21 cellular contexts compared by ENCODE assay signal in the genomic region with DNA sequence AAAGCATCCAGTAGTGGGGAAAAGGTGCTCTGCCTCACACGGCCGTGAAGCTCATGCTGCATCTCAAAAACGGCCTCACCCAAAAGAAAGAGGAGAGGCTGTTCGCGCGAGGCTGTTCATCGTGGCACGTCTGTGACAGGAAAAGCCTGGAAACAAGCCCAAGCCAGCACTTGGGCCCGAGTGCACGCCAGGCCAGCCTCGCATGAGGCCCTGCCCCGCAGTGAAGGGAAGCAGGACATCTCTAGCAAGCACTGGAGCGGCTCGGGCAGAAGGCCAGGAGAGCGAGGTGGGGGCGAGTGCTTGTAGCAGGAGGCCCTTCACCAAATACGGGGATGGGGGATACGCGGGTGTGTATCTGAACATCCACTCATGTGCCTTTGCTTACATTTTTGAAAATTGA. TPM values are rescaled to one million over a fixed set of nuclear protein-coding genes. Genes with fewer than 3 reads are reported as not detected.
DNase-seq lines count a peak whose midpoint lies in the region; ATAC-seq and TF ChIP-seq lines count a peak whose summit lies in the region.
"Had no signal": no experiment of that assay in that cellular context is flagged by ENCODE, and none has a peak within 500 bp of the region (broad histone marks: within the 10 kb centered on the region; RNA-seq: fewer than 3 reads in every experiment).

No MANE protein-coding gene starts in this region.

- peak overlapping the region; percentile 61 for H3K27ac Mint-ChIP-seq in activated T-helper 17 cell treated with anti-CD3 and anti-CD28 coated beads, Interleukin-2, amount 50 U/mL, for 72 hours
- H3K27ac Mint-ChIP-seq in activated CD8-positive, alpha-beta T cell treated with anti-CD3 and anti-CD28 coated beads for 36 hours = no peak overlapping the region
- H3K27ac Mint-ChIP-seq: H9 had no signal

- H3K4me2 ChIP-seq in DND-41 (ENCODE audit: insufficient read depth, low read length) = no peak overlapping the region
- H3K4me2 ChIP-seq: BLaER1 treated with 17β-estradiol and CSF1 and Interleukin-3, amounts not matched to agents 10 nM and 100 nM; KMS-11 had no signal

- WGBS in spleen, 5 donors = 65 to 91% (median 77%) methylated on average over 19 of the region's 19 CpGs

- H3K9me3 ChIP-seq in DND-41 (ENCODE audit: insufficient read depth, low read length, severe bottlenecking) (no peaks in the 10 kb centered on the region), spleen (peaks cover 0 to 9% (median 4%) of the 10 kb centered on the region in 8 donors)

- CTCF ChIA-PET in activated CD8-positive, alpha-beta T cell treated with anti-CD3 and anti-CD28 coated beads for 36 hours (lab: Charles Lee) = no interaction called here

- ATAC-seq in DND-41 (ENCODE audit: insufficient read depth, low read depth) (no peak), left lobe of liver (no peak)
- no peak for ATAC-seq in activated T-helper 17 cell treated with anti-CD3 and anti-CD28 coated beads, Interleukin-2, amount 50 U/mL, for 72 hours (replicated peaks)
- no peak for ATAC-seq in activated CD8-positive, alpha-beta T cell treated with anti-CD3 and anti-CD28 coated beads for 36 hours

- POLR2A ChIA-PET in activated CD8-positive, alpha-beta T cell treated with anti-CD3 and anti-CD28 coated beads for 36 hours (lab: Charles Lee) = interaction anchor here (0.8 kb wide), 1 partner anchor 60 kb away, joined by 3 read pairs; no protein-coding TSS in a partner anchor

- peaks cover 5% of the 10 kb centered on the region for H3K36me3 Mint-ChIP-seq in activated T-helper 17 cell treated with anti-CD3 and anti-CD28 coated beads, Interleukin-2, amount 50 U/mL, for 72 hours (ENCODE audit: low read depth)
- H3K36me3 Mint-ChIP-seq in activated CD8-positive, alpha-beta T cell treated with anti-CD3 and anti-CD28 coated beads for 36 hours (ENCODE audit: low read depth) = no peaks in the 10 kb centered on the region

- DNase-seq in DND-41 = peak; percentile 1
- peak; percentile 15 for DNase-seq in left lobe of liver (ENCODE audit: low spot score)
- DNase-seq in spleen = peak; percentile 68
- no peak for DNase-seq in stimulated activated naive CD4-positive, alpha-beta T cell treated with Interleukin-2 at 50 U/mL for 16 hours (lab: John Stamatoyannopoulos, UW)
- DNase-seq in activated CD8-positive, alpha-beta T cell treated with anti-CD3 and anti-CD28 coated beads for 36 hours = no peak
- DNase-seq in DMS153 (lab: John Stamatoyannopoulos, UW) = no peak
- DNase-seq: CD8-positive, alpha-beta memory T cell; DMS79 treated with DMSO at 0.1 percent for 48 hours; H9; MV-4-11; NCI-H1694 treated with DMSO at 0.1 percent for 48 hours; NCI-H2107; NCI-H2227 treated with DMSO at 0.1 percent for 48 hours; NCI-H524; NCI-H82; OCI-M1; Right ventricle myocardium superior had no signal

- H3K27me3 Mint-ChIP-seq in activated T-helper 17 cell treated with anti-CD3 and anti-CD28 coated beads, Interleukin-2, amount 50 U/mL, for 72 hours = no peaks in the 10 kb centered on the region
- H3K27me3 Mint-ChIP-seq in activated CD8-positive, alpha-beta T cell treated with anti-CD3 and anti-CD28 coated beads for 36 hours = no peaks in the 10 kb centered on the region
- H3K27me3 Mint-ChIP-seq: CD8-positive, alpha-beta memory T cell had no signal

- peaks cover 7% of the 10 kb centered on the region for H4K20me1 ChIP-seq in DND-41 (ENCODE audit: insufficient read depth, low read length)

- H3K4me3 Mint-ChIP-seq in activated T-helper 17 cell treated with anti-CD3 and anti-CD28 coated beads, Interleukin-2, amount 50 U/mL, for 72 hours = no peak overlapping the region
- H3K4me3 Mint-ChIP-seq in activated CD8-positive, alpha-beta T cell treated with anti-CD3 and anti-CD28 coated beads for 36 hours = no peak overlapping the region
- H3K4me3 Mint-ChIP-seq: H9 had no signal

- no peaks in the 10 kb centered on the region for H3K9me3 Mint-ChIP-seq in activated T-helper 17 cell treated with anti-CD3 and anti-CD28 coated beads, Interleukin-2, amount 50 U/mL, for 72 hours
- H3K9me3 Mint-ChIP-seq in activated CD8-positive, alpha-beta T cell treated with anti-CD3 and anti-CD28 coated beads for 36 hours = peaks cover 2% of the 10 kb centered on the region

- H3K27ac ChIP-seq in DND-41 (ENCODE audit: low read length) (no peak overlapping the region), spleen (no peak overlapping the region)
- H3K27ac ChIP-seq: BLaER1 treated with 17β-estradiol and CSF1 and Interleukin-3, amounts not matched to agents 10 nM and 100 nM; HL-60; KMS-11 had no signal

- intact Hi-C loops in spleen (cut with DNase I; ENCODE audit: low total_unique reads) = no loop called here
- intact Hi-C loops in activated CD8-positive, alpha-beta T cell treated with anti-CD3 and anti-CD28 coated beads for 36 hours (cut with micrococcal nuclease) = no loop called here

- H3K36me3 ChIP-seq in DND-41 (ENCODE audit: insufficient read depth, low read length) (no peaks in the 10 kb centered on the region), spleen (peaks cover 0 to 27% (median 0%) of the 10 kb centered on the region in 6 donors)
- H3K36me3 ChIP-seq: BLaER1 treated with 17β-estradiol and CSF1 and Interleukin-3, amounts not matched to agents 10 nM and 100 nM had no signal

- no peaks in the 10 kb centered on the region for H3K27me3 ChIP-seq in DND-41 (ENCODE audit: insufficient read depth, low read length, poor library complexity)
- H3K27me3 ChIP-seq in spleen (replicated peaks in 1 of 7) = no peaks in the 10 kb centered on the region
- H3K27me3 ChIP-seq: BLaER1 treated with 17β-estradiol and CSF1 and Interleukin-3, amounts not matched to agents 10 nM and 100 nM had no signal

- H3K9ac ChIP-seq in DND-41 (ENCODE audit: low read depth, low read length) = no peak overlapping the region
- H3K9ac ChIP-seq: BLaER1 treated with 17β-estradiol and CSF1 and Interleukin-3, amounts not matched to agents 10 nM and 100 nM; KMS-11 had no signal

- peaks cover 9% of the 10 kb centered on the region for H3K4me1 Mint-ChIP-seq in activated T-helper 17 cell treated with anti-CD3 and anti-CD28 coated beads, Interleukin-2, amount 50 U/mL, for 72 hours
- H3K4me1 Mint-ChIP-seq in activated CD8-positive, alpha-beta T cell treated with anti-CD3 and anti-CD28 coated beads for 36 hours (ENCODE audit: low read depth) = peaks cover 15% of the 10 kb centered on the region

- H3K4me1 ChIP-seq in DND-41 (ENCODE audit: insufficient read depth, low read length) (no peaks in the 10 kb centered on the region), spleen (peaks cover 0 to 5% (median 4%) of the 10 kb centered on the region in 6 donors)

- H3K4me3 ChIP-seq in DND-41 (ENCODE audit: low read depth in 1 of 2, low read length in 2 of 2) (no peak overlapping the region), spleen (no peak overlapping the region)
- H3K4me3 ChIP-seq: BLaER1 treated with 17β-estradiol and CSF1 and Interleukin-3, amounts not matched to agents 10 nM and 100 nM had no signal

- TF ChIP-seq CTCF in DND-41 (IDR thresholded peaks at IDR 0.05; ENCODE audit: borderline replicate concordance, extremely low read depth, low read length, poor library complexity, severe bottlenecking) = no peak
- TF ChIP-seq CTCF in spleen (IDR thresholded peaks at IDR 0.05 in 8 of 11, conservative IDR thresholded peaks at IDR 0.05 in 3 of 11) = no peak
- TF ChIP-seq CTCF in activated CD8-positive, alpha-beta T cell treated with anti-CD3 and anti-CD28 coated beads for 36 hours (IDR thresholded peaks at IDR 0.05) = no peak

- H2AFZ ChIP-seq in DND-41 (ENCODE audit: low read depth, low read length) = no peak overlapping the region

- H3K79me2 ChIP-seq in DND-41 (ENCODE audit: insufficient read depth, low read length) = no peaks in the 10 kb centered on the region

- no peak for TF ChIP-seq POLR2A in spleen (IDR thresholded peaks at IDR 0.05)

RNA-seq across cellular contexts. Expression of a gene that starts 39.9 kb away (rescaled TPM):
- total RNA-seq in activated T-helper 17 cell treated with anti-CD3 and anti-CD28 coated beads, Interleukin-2, amount 50 U/mL, for 72 hours = 1 to 10 TPM; 6.1 to 7.7 TPM
- total RNA-seq in left lobe of liver = 23.6 TPM
- 100 to 1,000 TPM in 5 of 7 donors, 10 to 100 TPM in 2; 51.8 to 128 (median 112) TPM for total RNA-seq in spleen
- 100 to 1,000 TPM in 1 of 3 donors, 10 to 100 TPM in 2; 36.0 to 103 (median 38.4) TPM for polyA plus RNA-seq in spleen
- 1 to 10 TPM; 1.5 to 2.3 TPM for total RNA-seq in activated CD8-positive, alpha-beta T cell treated with anti-CD3 and anti-CD28 coated beads for 36 hours

RNA-seq across cellular contexts. Expression of a gene that starts 59.9 kb away (rescaled TPM):
- 10 to 100 TPM; 27.1 to 28.0 TPM for total RNA-seq in activated T-helper 17 cell treated with anti-CD3 and anti-CD28 coated beads, Interleukin-2, amount 50 U/mL, for 72 hours
- total RNA-seq in left lobe of liver (5.0 TPM), spleen (10 to 100 TPM; 16.2 to 22.4 (median 19.2) TPM)
- 10 to 100 TPM; 10.3 to 15.0 (median 13.0) TPM for polyA plus RNA-seq in spleen
- 10 to 100 TPM; 18.4 to 19.5 TPM for total RNA-seq in activated CD8-positive, alpha-beta T cell treated with anti-CD3 and anti-CD28 coated beads for 36 hours

RNA-seq across cellular contexts. Expression of a gene that starts 59.9 kb away (rescaled TPM):
- total RNA-seq in activated T-helper 17 cell treated with anti-CD3 and anti-CD28 coated beads, Interleukin-2, amount 50 U/mL, for 72 hours = 1 to 10 TPM; 7.8 to 8.0 TPM
- total RNA-seq in left lobe of liver (2.2 TPM), spleen (1 to 10 TPM; 1.9 to 3.5 (median 2.9) TPM)
- 1 to 10 TPM; 1.2 to 1.5 (median 1.5) TPM for polyA plus RNA-seq in spleen
- total RNA-seq in activated CD8-positive, alpha-beta T cell treated with anti-CD3 and anti-CD28 coated beads for 36 hours = 1 to 10 TPM; 2.1 to 2.9 TPM

Comparison
In these comparisons a context has a peak if more than half of its experiments do, and no peak if none do; other contexts are left out.
1. DNase-seq: peak in DND-41 (single experiment), left lobe of liver (single experiment) and spleen (single experiment); none in stimulated activated naive CD4-positive, alpha-beta T cell treated with Interleukin-2 at 50 U/mL for 16 hours (single experiment), activated CD8-positive, alpha-beta T cell treated with anti-CD3 and anti-CD28 coated beads for 36 hours (single experiment) and DMS153 (single experiment).